ENCODE assay signal across 8 cellular contexts in the genomic region with DNA sequence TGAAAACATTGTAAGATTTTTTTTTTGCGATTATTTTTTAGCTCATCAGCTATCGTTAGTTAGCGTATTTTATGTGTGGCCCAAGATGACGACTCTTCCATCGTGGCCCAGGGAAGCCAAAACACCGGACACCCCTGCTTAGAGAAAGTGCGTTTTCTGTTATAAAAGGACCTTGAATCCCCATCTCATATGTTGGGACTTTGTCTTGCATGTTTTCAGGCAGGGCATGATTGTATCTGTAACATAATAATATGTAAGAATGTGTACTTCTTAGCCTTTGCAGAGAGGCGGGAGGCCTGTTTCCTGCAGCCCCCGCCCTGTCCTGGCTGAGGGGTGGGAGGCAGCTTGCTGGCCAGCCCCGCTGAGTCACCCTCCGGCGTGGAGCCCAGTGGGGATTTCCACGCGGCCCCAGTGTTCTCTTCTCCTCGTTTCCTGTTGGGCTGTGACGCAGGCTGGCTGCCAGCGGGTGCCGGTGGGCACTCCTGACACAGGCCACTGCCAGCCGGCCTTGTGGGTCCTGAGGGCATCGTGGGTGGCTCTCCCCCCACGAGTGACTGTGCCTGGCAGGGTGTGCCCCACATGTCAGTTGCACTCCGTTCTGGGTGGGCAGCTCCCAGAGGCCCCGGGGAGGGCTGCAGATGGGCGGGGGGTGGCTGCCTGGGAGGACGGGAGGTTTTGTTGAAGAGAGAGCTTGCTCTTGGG. TPM values are rescaled to one million over a fixed set of nuclear protein-coding genes. Genes with fewer than 3 reads are reported as not detected.
DNase-seq lines count a peak whose midpoint lies in the region; ATAC-seq and TF ChIP-seq lines count a peak whose summit lies in the region.

No MANE protein-coding gene starts in this region.

- peak overlapping the region; percentile 97 for H3K27ac Mint-ChIP-seq in MCF 10A (ENCODE audit: low read depth, unreplicated experiment)

- intact Hi-C loops in MCF 10A (cut with micrococcal nuclease) = no loop called here

- H3K4me1 Mint-ChIP-seq in MCF 10A (ENCODE audit: insufficient read depth, unreplicated experiment) = peaks cover 66% of the 10 kb centered on the region

- peak; percentile 65 for ATAC-seq in HG02973 (IDR thresholded peaks at IDR 0.05; ENCODE audit: unreplicated experiment)
- ATAC-seq in left lobe of liver = peak; percentile 43

- BruUV-seq in MCF 10A (replicated peaks; lab: Mats Ljungman, UMichigan) = no TSS peak

- no peaks in the 10 kb centered on the region for H3K27me3 Mint-ChIP-seq in MCF 10A (ENCODE audit: insufficient read depth, unreplicated experiment)

- CTCF ChIA-PET in MCF 10A (lab: Yijun Ruan, JAX) = interaction anchor here (0.6 to 1.2 kb wide), 3 partner anchors 11 to 113 kb away, joined by 3 to 6 read pairs (median 3); no protein-coding TSS in a partner anchor

- H3K4me3 Mint-ChIP-seq in MCF 10A (ENCODE audit: unreplicated experiment) = peak overlapping the region; percentile 55

- POLR2A ChIA-PET in MCF 10A (lab: Yijun Ruan, JAX) = interaction anchor here (1.0 to 7.9 kb wide), 6 partner anchors 11 to 96 kb away, joined by 3 to 63 read pairs (median 4); no protein-coding TSS in a partner anchor

- TF ChIP-seq CTCF in GM10266 (IDR thresholded peaks at IDR 0.05; ENCODE audit: control insufficient read depth, insufficient read depth, low read depth, missing control alignments) = no peak
- no peak for TF ChIP-seq CTCF in MCF 10A (IDR thresholded peaks at IDR 0.05; ENCODE audit: unreplicated experiment)

- DNase-seq in GM10266 (ENCODE audit: extremely low spot score) = peak; percentile 70
- DNase-seq in activated CD4-positive, CD25-positive, alpha-beta regulatory T cell treated with anti-CD3 and anti-CD28 coated beads, Interleukin-2, amount 50 U/mL, for 16 hours (ENCODE audit: low read depth, low spot score) = peak; percentile 67
- DNase-seq in MCF 10A (ENCODE audit: unreplicated experiment) = peak; percentile 77
- DNase-seq in left lobe of liver (ENCODE audit: low spot score) = peak; percentile 60
- peak; percentile 87 to 88 for DNase-seq in stimulated activated CD4-positive, alpha-beta T cell treated with anti-CD3 and anti-CD28 coated beads, Interleukin-2, amount 100 ng/mL, for 24 hours
- no peak for DNase-seq in DMS 273 (lab: John Stamatoyannopoulos, UW; ENCODE audit: unreplicated experiment)
- DNase-seq in OCI-M2 (lab: John Stamatoyannopoulos, UW; ENCODE audit: unreplicated experiment) = no peak

- peaks cover 14% of the 10 kb centered on the region for H3K36me3 Mint-ChIP-seq in MCF 10A (ENCODE audit: insufficient read depth, unreplicated experiment)

- H3K9me3 Mint-ChIP-seq in MCF 10A (ENCODE audit: unreplicated experiment) = no peaks in the 10 kb centered on the region

RNA-seq across cellular contexts. Expression of gene SMAD3, which starts 55.6 kb away (rescaled TPM):
- total RNA-seq in MCF 10A (2022) = 19.9 and 26.1 TPM in 2 replicates
- 17.1 TPM for total RNA-seq in left lobe of liver

Comparison
In these comparisons a context has a peak if more than half of its experiments do, and no peak if none do; other contexts are left out.
1. DNase-seq: peak in GM10266 (single experiment), activated CD4-positive, CD25-positive, alpha-beta regulatory T cell treated with anti-CD3 and anti-CD28 coated beads, Interleukin-2, amount 50 U/mL, for 16 hours (single experiment), MCF 10A (single experiment), left lobe of liver (single experiment) and stimulated activated CD4-positive, alpha-beta T cell treated with anti-CD3 and anti-CD28 coated beads, Interleukin-2, amount 100 ng/mL, for 24 hours (2 of 2); none in DMS 273 (single experiment) and OCI-M2 (single experiment).